Comparison of ENCODE assay signal across 27 cellular contexts in genomic region chr1:75129660-75130311, GRCh38. TPM values are rescaled to one million over a fixed set of nuclear protein-coding genes. Genes with fewer than 3 reads are reported as not detected.
A peak's percentile ranks its signal among the peaks of the same experiment; 100 is the strongest.
DNase-seq lines count a peak whose midpoint lies in the region; ATAC-seq, FAIRE-seq and TF ChIP-seq lines count a peak whose summit lies in the region.
"Had no signal": no experiment of that assay in that cellular context is flagged by ENCODE, and none has a peak within 500 bp of the region (broad histone marks: within the 10 kb centered on the region; RNA-seq: fewer than 3 reads in every experiment).

No MANE protein-coding gene starts in this region.

- H3K4me3 ChIP-seq in ACC112 (ENCODE audit: low read depth, low read length) (peak overlapping the region; percentile 81), HUES48 (ENCODE audit: low read depth, low read length) (peak overlapping the region; percentile 69), endothelial cell of umbilical vein (replicated peaks in 1 of 3; ENCODE audit: insufficient read depth in 1 of 3, low read depth in 1 of 3, low read length in 3 of 3) (no peak overlapping the region)
- H3K4me3 ChIP-seq: MG63, skin epidermis had no signal

- H3K36me3 ChIP-seq in ACC112 (ENCODE audit: insufficient read depth, low read length) (no peaks in the 10 kb centered on the region), HUES48 (ENCODE audit: control insufficient read depth, insufficient read depth, low read length) (no peaks in the 10 kb centered on the region), endothelial cell of umbilical vein (ENCODE audit: control insufficient read depth in 2 of 2, extremely low read depth in 1 of 2, insufficient read depth in 2 of 2, low read length in 2 of 2) (no peaks in the 10 kb centered on the region)
- H3K36me3 ChIP-seq: MG63 had no signal

- peaks cover 4% of the 10 kb centered on the region for H3K79me2 ChIP-seq in ACC112 (ENCODE audit: control insufficient read depth, insufficient read depth, low read length, unreplicated experiment)
- H3K79me2 ChIP-seq in endothelial cell of umbilical vein (ENCODE audit: control insufficient read depth, insufficient read depth, low read length), result no peaks in the 10 kb centered on the region

- H3K27ac ChIP-seq in ACC112 (ENCODE audit: low read depth, low read length), result no peak overlapping the region
- no peak overlapping the region for H3K27ac ChIP-seq in HUES48 (ENCODE audit: low read depth, low read length)
- no peak overlapping the region for H3K27ac ChIP-seq in endothelial cell of umbilical vein (ENCODE audit: insufficient read depth, low read depth, low read length)
- H3K27ac ChIP-seq: foreskin keratinocyte, skin epidermis had no signal

- H3K9me1 ChIP-seq in endothelial cell of umbilical vein (replicated peaks; ENCODE audit: control insufficient read depth, extremely low read depth, insufficient read depth, low read length), result no peaks in the 10 kb centered on the region

- H3K27me3 ChIP-seq in ACC112 (ENCODE audit: insufficient read depth, low read length) (no peaks in the 10 kb centered on the region), HUES48 (ENCODE audit: control insufficient read depth, insufficient read depth, low read length) (peaks cover 90% of the 10 kb centered on the region), endothelial cell of umbilical vein (ENCODE audit: control insufficient read depth in 2 of 2, insufficient read depth in 2 of 2, low read length in 2 of 2) (peaks cover 96 to 99% of the 10 kb centered on the region in 2 experiments)

- FAIRE-seq in endothelial cell of umbilical vein (lab: Jason Lieb, UNC), result no peak
- FAIRE-seq: GM12892, GM19239, keratinocyte, urothelium cell line had no signal

- no peak overlapping the region for H3K4me2 ChIP-seq in endothelial cell of umbilical vein (ENCODE audit: insufficient read depth, low read length)

- H3K4me1 ChIP-seq in ACC112 (ENCODE audit: control insufficient read depth, insufficient read depth, low read length, unreplicated experiment) (no peaks in the 10 kb centered on the region), HUES48 (ENCODE audit: control insufficient read depth, insufficient read depth, low read length) (peaks cover 55% of the 10 kb centered on the region), endothelial cell of umbilical vein (ENCODE audit: control insufficient read depth, extremely low read depth, insufficient read depth, low read length) (no peaks in the 10 kb centered on the region)
- H3K4me1 ChIP-seq: foreskin keratinocyte had no signal

- H3K4me3 Mint-ChIP-seq in nephron (peak overlapping the region; percentile 6 to 55 (median 19)), mesothelial cell of epicardium (no peak overlapping the region)

- H3K4me1 Mint-ChIP-seq in nephron (peaks cover 32% of the 10 kb centered on the region), mesothelial cell of epicardium (peaks cover 17% of the 10 kb centered on the region)

- no peak overlapping the region for H3K9ac ChIP-seq in HUES48 (ENCODE audit: low read depth, low read length)
- H3K9ac ChIP-seq in endothelial cell of umbilical vein (replicated peaks; ENCODE audit: extremely low read depth, insufficient read depth, low read length), result no peak overlapping the region

- dilution Hi-C loops in endothelial cell of umbilical vein (cut with MboI; ENCODE audit: extremely low pct_ligation_motif_present, low sequenced_read_pairs), result no loop called here

- ATAC-seq in GM18519 (IDR thresholded peaks at IDR 0.05; ENCODE audit: low FRiP score, unreplicated experiment), result no peak
- ATAC-seq: foreskin keratinocyte had no signal

- H3K36me3 Mint-ChIP-seq in nephron (ENCODE audit: low read depth), result no peaks in the 10 kb centered on the region
- H3K36me3 Mint-ChIP-seq in mesothelial cell of epicardium, result no peaks in the 10 kb centered on the region

- H3K27ac Mint-ChIP-seq in nephron (no peak overlapping the region), mesothelial cell of epicardium (no peak overlapping the region)

- DNase-seq in endothelial cell of umbilical vein (ENCODE audit: low read depth, low spot score) (no peak), NCI-H2196 (lab: John Stamatoyannopoulos, UW; ENCODE audit: unreplicated experiment) (no peak), mesothelial cell of epicardium (ENCODE audit: low spot score in 2 of 2, unreplicated experiment in 2 of 2) (no peak)
- DNase-seq in activated T-cell treated with anti-CD3 and anti-CD28 coated beads, Interleukin-2, amount 50 U/mL, for 48 hours, result no peak
- DNase-seq: activated CD4-positive, alpha-beta T cell treated with anti-CD3 and anti-CD28 coated beads, Interleukin-2, amount 50 U/mL, for 4 hours; activated CD8-positive, alpha-beta memory T cell treated with anti-CD3 and anti-CD28 coated beads, Interleukin-2, amount 50 U/mL, for 4 hours; COR-L47; DND-41; effector CD4-positive, alpha-beta T cell; erythroblast; foreskin keratinocyte; MG63; NCI-H1417; NCI-H446; stimulated activated CD4-positive, alpha-beta T cell treated with anti-CD3 and anti-CD28 coated beads, Interleukin-2, amount 100 ng/mL, for 24 hours; T-helper 9 cell had no signal

- H3K9me3 ChIP-seq in HUES48 (ENCODE audit: control insufficient read depth, insufficient read depth, low read length) (no peaks in the 10 kb centered on the region), endothelial cell of umbilical vein (replicated peaks; ENCODE audit: control insufficient read depth, insufficient read depth, low read length) (no peaks in the 10 kb centered on the region)
- H3K9me3 ChIP-seq: MG63 had no signal

- CTCF ChIA-PET in endothelial cell of umbilical vein (lab: Charles Lee), result interaction anchor here (1.3 kb wide), 1 partner anchor 136 kb away, joined by 3 read pairs; no protein-coding TSS in a partner anchor

- POLR2A ChIA-PET in endothelial cell of umbilical vein (lab: Charles Lee), result no interaction called here

- no peak for TF ChIP-seq POLR2A in endothelial cell of umbilical vein (IDR thresholded peaks at IDR 0.05; ENCODE audit: low read depth, low read length)

- H3K9me3 Mint-ChIP-seq in nephron, result peaks cover 11% of the 10 kb centered on the region
- H3K9me3 Mint-ChIP-seq in mesothelial cell of epicardium, result no peaks in the 10 kb centered on the region

- H4K20me1 ChIP-seq in endothelial cell of umbilical vein (replicated peaks; ENCODE audit: control insufficient read depth, extremely low read depth, insufficient read depth, low read length), result no peaks in the 10 kb centered on the region

- H3K27me3 Mint-ChIP-seq in nephron (ENCODE audit: low read depth) (peaks cover 94% of the 10 kb centered on the region), mesothelial cell of epicardium (ENCODE audit: low read depth) (peaks cover 93% of the 10 kb centered on the region)

- H2AFZ ChIP-seq in ACC112 (ENCODE audit: low read length, unreplicated experiment) (no peak overlapping the region), endothelial cell of umbilical vein (ENCODE audit: low read depth, low read length) (no peak overlapping the region)

- TF ChIP-seq CTCF in endothelial cell of umbilical vein (IDR thresholded peaks at IDR 0.05; ENCODE audit: extremely low read depth in 1 of 2, insufficient read depth in 1 of 2, low read depth in 1 of 2, low read length in 2 of 2) (no peak), nephron (IDR thresholded peaks at IDR 0.05; ENCODE audit: unreplicated experiment in 3 of 3) (no peak), mesothelial cell of epicardium (IDR thresholded peaks at IDR 0.05; ENCODE audit: unreplicated experiment) (no peak)

- BruUV-seq in endothelial cell of umbilical vein (replicated peaks; lab: Mats Ljungman, UMichigan), result no TSS peak

- intact Hi-C loops in endothelial cell of umbilical vein (cut with micrococcal nuclease), result loop anchor here (5.0 kb wide), 1 partner anchor 73 kb away; no protein-coding TSS in a partner anchor

TF ChIP-seq in endothelial cell of umbilical vein, 7 proteins besides CTCF, POLR2A, EP300 and RAD21:
- TF ChIP-seq MAX (IDR thresholded peaks at IDR 0.05; ENCODE audit: insufficient read depth, insufficient read length) (no peak), EZH2 (IDR thresholded peaks at IDR 0.05; ENCODE audit: borderline replicate concordance, low read depth, low read length, severe bottlenecking) (peak; percentile 64)

RNA-seq across cellular contexts. Expression of gene LHX8, which starts 4.4 kb away (rescaled TPM):
- not detected in 2 replicates for total RNA-seq in endothelial cell of umbilical vein
- polyA plus RNA-seq in endothelial cell of umbilical vein, result not detected in 2 replicates
- not detected in 2 replicates for polyA plus RNA-seq in endothelial cell of umbilical vein (2011; cell fraction: cytosol; rRNA removed)
- not detected in 2 replicates for polyA plus RNA-seq in endothelial cell of umbilical vein (2011; cell fraction: nucleus; rRNA removed)
- not detected in 2 replicates for polyA plus RNA-seq in endothelial cell of umbilical vein (2012)
- polyA minus RNA-seq in endothelial cell of umbilical vein, result not detected in 2 replicates
- not detected for polyA minus RNA-seq in endothelial cell of umbilical vein (2011; cell fraction: cytosol; rRNA and poly(A)+ RNA removed)
- not detected in 2 replicates for polyA minus RNA-seq in endothelial cell of umbilical vein (2011; cell fraction: nucleus; rRNA and poly(A)+ RNA removed)
- 0.20 to 0.36 TPM (median 0.20 TPM) in 3 replicates for total RNA-seq in mesothelial cell of epicardium
- total RNA-seq: A673, foreskin keratinocyte, liver had no signal
- polyA plus RNA-seq: foreskin keratinocyte, keratinocyte, liver had no signal

Comparison
In these comparisons a context has a peak if more than half of its experiments do, and no peak if none do; other contexts are left out.
1. H3K4me3 ChIP-seq: peak in ACC112 (single experiment) and HUES48 (single experiment); none in endothelial cell of umbilical vein (0 of 3).